In the genomic region with DNA sequence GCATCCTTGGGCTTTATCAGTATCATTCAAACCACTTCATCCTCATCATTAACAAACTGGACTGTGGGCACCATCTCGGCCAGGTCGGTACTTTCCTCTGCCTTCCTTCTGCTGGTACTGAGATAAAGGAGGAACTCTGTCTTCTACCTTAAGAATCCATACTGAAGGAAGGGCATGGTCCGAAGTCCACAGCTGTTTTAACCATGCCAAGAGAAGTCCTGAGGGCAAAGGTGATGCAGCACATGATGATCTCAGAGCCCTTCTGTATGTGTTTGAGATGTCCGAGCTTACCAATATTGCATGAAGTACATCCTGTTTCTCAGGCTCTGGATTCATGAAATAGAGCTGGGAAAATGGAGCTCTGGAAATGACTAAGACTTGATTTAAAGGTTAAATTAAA, we compare ENCODE assay signal across 7 cellular contexts.
"Had no signal": no experiment of that assay in that cellular context is flagged by ENCODE, and none has a peak within 500 bp of the region (broad histone marks: within the 10 kb centered on the region; RNA-seq: fewer than 3 reads in every experiment).

No MANE protein-coding gene starts in this region.

- ATAC-seq: GM23338, K562 had no signal

- FAIRE-seq: H1, H54, K562 had no signal

- H3K4me3 ChIP-seq: GM23338, K562 had no signal

- DNase-seq: H9, HCEC 1CT, IMR-90 had no signal
